In genomic region chr4:121226362-121226761, GRCh38 we compare ENCODE assay signal across 20 cellular contexts.
DNase-seq lines count a peak whose midpoint lies in the region; ATAC-seq and TF ChIP-seq lines count a peak whose summit lies in the region.
"Had no signal": no experiment of that assay in that cellular context is flagged by ENCODE, and none has a peak within 500 bp of the region (broad histone marks: within the 10 kb centered on the region; RNA-seq: fewer than 3 reads in every experiment).

No MANE protein-coding gene starts in this region.

- H3K27me3 ChIP-seq in neural progenitor cell = no peaks in the 10 kb centered on the region
- H3K27me3 ChIP-seq: uterus had no signal

- POLR2A ChIA-PET in activated CD4-positive, alpha-beta T cell treated with anti-CD3 and anti-CD28 coated beads for 36 hours (lab: Charles Lee) = no interaction called here
- POLR2A ChIA-PET in HEK293T (lab: Yijun Ruan, JAX) = no interaction called here

- no peaks in the 10 kb centered on the region for H3K36me3 Mint-ChIP-seq in activated CD4-positive, alpha-beta T cell treated with anti-CD3 and anti-CD28 coated beads for 36 hours (ENCODE audit: low read depth)
- H3K36me3 Mint-ChIP-seq in activated naive CD8-positive, alpha-beta T cell treated with anti-CD3 and anti-CD28 coated beads, Interleukin-2, amount 50 U/mL, for 24 hours (ENCODE audit: low read depth) = no peaks in the 10 kb centered on the region
- no peaks in the 10 kb centered on the region for H3K36me3 Mint-ChIP-seq in neural progenitor cell

- H3K9ac ChIP-seq in neural progenitor cell = no peak overlapping the region

- H3K36me3 ChIP-seq in neural progenitor cell = no peaks in the 10 kb centered on the region
- H3K36me3 ChIP-seq: uterus had no signal

- no peak overlapping the region for H3K4me3 ChIP-seq in neural progenitor cell
- H3K4me3 ChIP-seq: A549, lung, uterus had no signal

- no peak overlapping the region for H2AFZ ChIP-seq in neural progenitor cell (replicated peaks)

- H3K4me2 ChIP-seq in neural progenitor cell = peak overlapping the region; percentile 17
- H3K4me2 ChIP-seq: A549 had no signal

- H3K27ac ChIP-seq in neural progenitor cell = no peak overlapping the region
- H3K27ac ChIP-seq: A549, C4-2B, uterus had no signal

- H3K4me1 ChIP-seq in neural progenitor cell = peaks cover 23% of the 10 kb centered on the region
- H3K4me1 ChIP-seq: A549, uterus had no signal

- CTCF ChIA-PET in activated CD4-positive, alpha-beta T cell treated with anti-CD3 and anti-CD28 coated beads for 36 hours (lab: Charles Lee) = interaction anchor here (0.8 to 3.1 kb wide), 3 partner anchors 17 to 34 kb away, joined by 3 to 12 read pairs (median 9); no protein-coding TSS in a partner anchor
- CTCF ChIA-PET in HEK293T (lab: Yijun Ruan, JAX) = no interaction called here

- no peak for ATAC-seq in activated CD4-positive, alpha-beta T cell treated with anti-CD3 and anti-CD28 coated beads for 36 hours
- no peak for ATAC-seq in activated naive CD8-positive, alpha-beta T cell treated with anti-CD3 and anti-CD28 coated beads, Interleukin-2, amount 50 U/mL, for 24 hours
- ATAC-seq in GM18858 (IDR thresholded peaks at IDR 0.05; ENCODE audit: unreplicated experiment) = no peak
- no peak for ATAC-seq in HG02678 (IDR thresholded peaks at IDR 0.05; ENCODE audit: unreplicated experiment)
- ATAC-seq: A549 had no signal

- H4K20me1 ChIP-seq in neural progenitor cell (ENCODE audit: low read depth) = no peaks in the 10 kb centered on the region

- H3K9me3 ChIP-seq in neural progenitor cell (ENCODE audit: low read depth) = no peaks in the 10 kb centered on the region
- H3K9me3 ChIP-seq: A549, uterus had no signal

- peaks cover 52% of the 10 kb centered on the region for H3K4me1 Mint-ChIP-seq in activated CD4-positive, alpha-beta T cell treated with anti-CD3 and anti-CD28 coated beads for 36 hours
- H3K4me1 Mint-ChIP-seq in activated naive CD8-positive, alpha-beta T cell treated with anti-CD3 and anti-CD28 coated beads, Interleukin-2, amount 50 U/mL, for 24 hours = peaks cover 48% of the 10 kb centered on the region
- H3K4me1 Mint-ChIP-seq in neural progenitor cell = peaks cover 23% of the 10 kb centered on the region
- H3K4me1 Mint-ChIP-seq: nephron progenitor cell had no signal

- H3F3A ChIP-seq in neural progenitor cell (ENCODE audit: low read depth) = peaks cover 8% of the 10 kb centered on the region

- H3K4me3 Mint-ChIP-seq in activated CD4-positive, alpha-beta T cell treated with anti-CD3 and anti-CD28 coated beads for 36 hours = peak overlapping the region; percentile 62
- H3K4me3 Mint-ChIP-seq in activated naive CD8-positive, alpha-beta T cell treated with anti-CD3 and anti-CD28 coated beads, Interleukin-2, amount 50 U/mL, for 24 hours = peak overlapping the region; percentile 62
- H3K4me3 Mint-ChIP-seq in neural progenitor cell = no peak overlapping the region
- H3K4me3 Mint-ChIP-seq: nephron progenitor cell had no signal

- no peaks in the 10 kb centered on the region for H3K9me3 Mint-ChIP-seq in activated CD4-positive, alpha-beta T cell treated with anti-CD3 and anti-CD28 coated beads for 36 hours (ENCODE audit: low read depth)
- H3K9me3 Mint-ChIP-seq in activated naive CD8-positive, alpha-beta T cell treated with anti-CD3 and anti-CD28 coated beads, Interleukin-2, amount 50 U/mL, for 24 hours = no peaks in the 10 kb centered on the region
- H3K9me3 Mint-ChIP-seq in neural progenitor cell = no peaks in the 10 kb centered on the region
- H3K9me3 Mint-ChIP-seq: immature natural killer cell, nephron progenitor cell had no signal

- TF ChIP-seq CTCF in neural progenitor cell (IDR thresholded peaks at IDR 0.05) = no peak

- no peaks in the 10 kb centered on the region for H3K79me2 ChIP-seq in neural progenitor cell (ENCODE audit: low read depth)

- H3K27me3 Mint-ChIP-seq in activated CD4-positive, alpha-beta T cell treated with anti-CD3 and anti-CD28 coated beads for 36 hours = peaks cover 2% of the 10 kb centered on the region
- H3K27me3 Mint-ChIP-seq in activated naive CD8-positive, alpha-beta T cell treated with anti-CD3 and anti-CD28 coated beads, Interleukin-2, amount 50 U/mL, for 24 hours = no peaks in the 10 kb centered on the region
- peaks cover 4% of the 10 kb centered on the region for H3K27me3 Mint-ChIP-seq in neural progenitor cell (ENCODE audit: insufficient read depth, low read depth)

- intact Hi-C loops in activated CD4-positive, alpha-beta T cell treated with anti-CD3 and anti-CD28 coated beads for 36 hours (cut with DNase I, micrococcal nuclease) = loop anchor here (2.0 kb wide), 3 partner anchors 26 to 52 kb away; no protein-coding TSS in a partner anchor

- DNase-seq in activated CD4-positive, alpha-beta T cell treated with anti-CD3 and anti-CD28 coated beads for 36 hours = no peak
- DNase-seq in activated CD4-positive, alpha-beta T cell treated with anti-CD3 and anti-CD28 coated beads, Interleukin-2, amount 50 U/mL, for 4 hours = no peak
- DNase-seq in HEK293T (ENCODE audit: extremely low spot score) (peak; percentile 14), neural progenitor cell (ENCODE audit: low spot score) (peak; percentile 37)
- no peak for DNase-seq in activated naive CD8-positive, alpha-beta T cell treated with anti-CD3 and anti-CD28 coated beads, Interleukin-2, amount 50 U/mL, for 24 hours
- DNase-seq in stimulated activated CD4-positive, alpha-beta T cell treated with anti-CD3 and anti-CD28 coated beads, Interleukin-4, amount 100 ng/mL, for 4 hours = no peak
- DNase-seq: activated CD4-positive, alpha-beta T cell treated with anti-CD3 and anti-CD28 coated beads, Interleukin-2, amount 50 U/mL, for 1 hour; activated gamma-delta T cell treated with Interleukin-2 at 50 U/mL for 16 hours; EL; immature natural killer cell; NCI-H146; nephron progenitor cell; SHP77; stimulated activated CD4-positive, alpha-beta T cell treated with anti-CD3 and anti-CD28 coated beads, Interleukin-15, amount 100 ng/mL, for 24 hours; uterus had no signal

- peak overlapping the region; percentile 88 for H3K27ac Mint-ChIP-seq in activated CD4-positive, alpha-beta T cell treated with anti-CD3 and anti-CD28 coated beads for 36 hours
- peak overlapping the region; percentile 59 for H3K27ac Mint-ChIP-seq in activated naive CD8-positive, alpha-beta T cell treated with anti-CD3 and anti-CD28 coated beads, Interleukin-2, amount 50 U/mL, for 24 hours
- no peak overlapping the region for H3K27ac Mint-ChIP-seq in neural progenitor cell

TF ChIP-seq in HEK293T, 16 proteins besides CTCF, POLR2A, EP300 and RAD21:
- TF ChIP-seq CTBP1 (IDR thresholded peaks at IDR 0.05; ENCODE audit: borderline replicate concordance) (no peak), L3MBTL2 (conservative IDR thresholded peaks at IDR 0.05) (no peak), LEF1 (IDR thresholded peaks at IDR 0.05; ENCODE audit: borderline replicate concordance) (no peak), PKNOX1 (IDR thresholded peaks at IDR 0.05) (no peak)

Comparison
In these comparisons a context has a peak if more than half of its experiments do, and no peak if none do; other contexts are left out.
1. DNase-seq: peak in HEK293T (single experiment) and neural progenitor cell (single experiment); none in activated CD4-positive, alpha-beta T cell treated with anti-CD3 and anti-CD28 coated beads for 36 hours (single experiment), activated CD4-positive, alpha-beta T cell treated with anti-CD3 and anti-CD28 coated beads, Interleukin-2, amount 50 U/mL, for 4 hours (0 of 2), activated naive CD8-positive, alpha-beta T cell treated with anti-CD3 and anti-CD28 coated beads, Interleukin-2, amount 50 U/mL, for 24 hours (single experiment) and stimulated activated CD4-positive, alpha-beta T cell treated with anti-CD3 and anti-CD28 coated beads, Interleukin-4, amount 100 ng/mL, for 4 hours (0 of 2).